ENCODE assay signal across 1 cellular context in genomic region chr20:31572042-31572700, GRCh38.
A peak's percentile ranks its signal among the peaks of the same experiment; 100 is the strongest.
TF ChIP-seq lines count a peak whose summit lies in the region.

No MANE protein-coding gene starts in this region.

TF ChIP-seq in HepG2, 621 proteins besides CTCF, POLR2A, EP300 and RAD21 (continued from another document):
- TF ChIP-seq ZNF18 (CRISPR knock-in tag; IDR thresholded peaks at IDR 0.05; ENCODE audit: insufficient replicate concordance) (no peak), TFE3 (CRISPR knock-in tag; IDR thresholded peaks at IDR 0.05) (no peak), ZNF879 (CRISPR knock-in tag; IDR thresholded peaks at IDR 0.05) (peak; percentile 93; the same call in 1 of the 2 replicates), ZNF510 (CRISPR knock-in tag; IDR thresholded peaks at IDR 0.05; ENCODE audit: low read depth) (0 out of 2 replicates have a peak, but pooled peaks have one; percentile 26), PHF8 (CRISPR knock-in tag; IDR thresholded peaks at IDR 0.05) (no peak), ZNF407 (CRISPR knock-in tag; IDR thresholded peaks at IDR 0.05; ENCODE audit: not compliant biosample characterization) (peak; percentile 96), MTF2 (CRISPR knock-in tag; IDR thresholded peaks at IDR 0.05; ENCODE audit: borderline replicate concordance) (0 out of 2 replicates have a peak, but pooled peaks have one; percentile 21), ZNF501 (CRISPR knock-in tag; IDR thresholded peaks at IDR 0.05) (peak; percentile 14; the same call in 1 of the 2 replicates), PAX8 (CRISPR knock-in tag; IDR thresholded peaks at IDR 0.05; ENCODE audit: borderline replicate concordance) (no peak), ZNF317 (CRISPR knock-in tag; IDR thresholded peaks at IDR 0.05) (peak; percentile 79; the same call in 1 of the 2 replicates), PRDM4 (CRISPR knock-in tag; IDR thresholded peaks at IDR 0.05; ENCODE audit: borderline replicate concordance) (0 out of 2 replicates have a peak, but pooled peaks have one; percentile 17)
